ENCODE assay signal across 8 cellular contexts in genomic region chr3:81339040-81339845, GRCh38.
DNase-seq lines count a peak whose midpoint lies in the region; ATAC-seq and TF ChIP-seq lines count a peak whose summit lies in the region.

No MANE protein-coding gene starts in this region.

- H3K9me2 ChIP-seq in GM23248 (ENCODE audit: insufficient read depth) = no peaks in the 10 kb centered on the region

- no peaks in the 10 kb centered on the region for H3K27me3 ChIP-seq in GM23248 (replicated peaks; ENCODE audit: insufficient read depth)
- H3K27me3 ChIP-seq in colonic mucosa = no peaks in the 10 kb centered on the region
- H3K27me3 ChIP-seq in upper lobe of left lung = no peaks in the 10 kb centered on the region

- no peak for TF ChIP-seq CTCF in GM13976 (IDR thresholded peaks at IDR 0.05; ENCODE audit: borderline replicate concordance, control extremely low read depth, extremely low read depth, insufficient read depth, missing control alignments)
- TF ChIP-seq CTCF in colonic mucosa (IDR thresholded peaks at IDR 0.05) = peak; percentile 38
- peak in 3 of 6 experiments; percentile 18 to 39 (median 37) for TF ChIP-seq CTCF in upper lobe of left lung (IDR thresholded peaks at IDR 0.05)

- H3K9me3 ChIP-seq in GM23248 (ENCODE audit: low read depth) (no peaks in the 10 kb centered on the region), colonic mucosa (no peaks in the 10 kb centered on the region), upper lobe of left lung (no peaks in the 10 kb centered on the region)

- H2AFZ ChIP-seq in GM23248 = peak overlapping the region; percentile 3; the same call in 1 of the 2 replicates

- H4K20me1 ChIP-seq in GM23248 (ENCODE audit: insufficient read depth) = no peaks in the 10 kb centered on the region

- no peak for ATAC-seq in upper lobe of left lung (ENCODE audit: low FRiP score in 2 of 2)

- H3K79me2 ChIP-seq in GM23248 (ENCODE audit: insufficient read depth) = no peaks in the 10 kb centered on the region

- H3K9ac ChIP-seq in GM23248 = no peak overlapping the region
- H3K9ac ChIP-seq in colonic mucosa (ENCODE audit: low read depth in 2 of 2, low read length in 2 of 2) = no peak overlapping the region

- H3K4me1 ChIP-seq in GM23248 (ENCODE audit: insufficient read depth) = no peaks in the 10 kb centered on the region
- H3K4me1 ChIP-seq in colonic mucosa = no peaks in the 10 kb centered on the region
- no peaks in the 10 kb centered on the region for H3K4me1 ChIP-seq in upper lobe of left lung

- DNase-seq in GM13976 (ENCODE audit: low spot score) (peak; percentile 27), GM23248 (peak; percentile 38), KBM-7 (peak; percentile 28), colonic mucosa (no peak), superior temporal gyrus (ENCODE audit: extremely low spot score) (peak; percentile 32), amygdala (lab: John Stamatoyannopoulos, UW) (no peak), upper lobe of left lung (no peak), KG1 (lab: John Stamatoyannopoulos, UW) (no peak)

- no peaks in the 10 kb centered on the region for H3F3A ChIP-seq in GM23248 (ENCODE audit: insufficient read depth)

- TF ChIP-seq POLR2A in upper lobe of left lung (IDR thresholded peaks at IDR 0.05) = no peak

- WGBS in GM23248 (ENCODE audit: low coverage in 1 of 2, low lambda C conversion rate in 2 of 2, missing lambda C conversion rate in 2 of 2), 2 experiments = 90 to 91% methylated on average over 1 of the region's 1 CpG
- 92 to 93% methylated on average over 1 of the region's 1 CpG for WGBS in upper lobe of left lung, 2 donors

- intact Hi-C loops in colonic mucosa (cut with DNase I) = loop anchor here (2.0 kb wide), 1 partner anchor 36 kb away; no protein-coding TSS in a partner anchor

- no peaks in the 10 kb centered on the region for H3K36me3 ChIP-seq in GM23248 (ENCODE audit: low read depth)
- no peaks in the 10 kb centered on the region for H3K36me3 ChIP-seq in colonic mucosa
- H3K36me3 ChIP-seq in upper lobe of left lung = no peaks in the 10 kb centered on the region

- no peak overlapping the region for H3K4me3 ChIP-seq in GM23248
- no peak overlapping the region for H3K4me3 ChIP-seq in colonic mucosa
- no peak overlapping the region for H3K4me3 ChIP-seq in upper lobe of left lung

- TF ChIP-seq EP300 in upper lobe of left lung (IDR thresholded peaks at IDR 0.05) = no peak

- no peak overlapping the region for H3K4me2 ChIP-seq in GM23248 (ENCODE audit: unreplicated experiment)

- no peak overlapping the region for H3K27ac ChIP-seq in GM23248
- no peak overlapping the region for H3K27ac ChIP-seq in colonic mucosa
- H3K27ac ChIP-seq in upper lobe of left lung = no peak overlapping the region

- in situ Hi-C loops in GM13976 (cut with MboI; ENCODE audit: low sequenced_read_pairs, unreplicated experiment) = no loop called here
- in situ Hi-C loops in GM23248 (cut with MboI) = no loop called here
- in situ Hi-C loops in KBM-7 (cut with MboI; ENCODE audit: low pct_unique_long_range_greater_than_20kb, low sequenced_read_pairs) = no loop called here

Comparison
In these comparisons a context has a peak if more than half of its experiments do, and no peak if none do; other contexts are left out.
1. DNase-seq: peak in GM13976 (single experiment), GM23248 (single experiment), KBM-7 (single experiment) and superior temporal gyrus (single experiment); none in colonic mucosa (single experiment), amygdala (0 of 56), upper lobe of left lung (0 of 2) and KG1 (single experiment).